In the genomic region with DNA sequence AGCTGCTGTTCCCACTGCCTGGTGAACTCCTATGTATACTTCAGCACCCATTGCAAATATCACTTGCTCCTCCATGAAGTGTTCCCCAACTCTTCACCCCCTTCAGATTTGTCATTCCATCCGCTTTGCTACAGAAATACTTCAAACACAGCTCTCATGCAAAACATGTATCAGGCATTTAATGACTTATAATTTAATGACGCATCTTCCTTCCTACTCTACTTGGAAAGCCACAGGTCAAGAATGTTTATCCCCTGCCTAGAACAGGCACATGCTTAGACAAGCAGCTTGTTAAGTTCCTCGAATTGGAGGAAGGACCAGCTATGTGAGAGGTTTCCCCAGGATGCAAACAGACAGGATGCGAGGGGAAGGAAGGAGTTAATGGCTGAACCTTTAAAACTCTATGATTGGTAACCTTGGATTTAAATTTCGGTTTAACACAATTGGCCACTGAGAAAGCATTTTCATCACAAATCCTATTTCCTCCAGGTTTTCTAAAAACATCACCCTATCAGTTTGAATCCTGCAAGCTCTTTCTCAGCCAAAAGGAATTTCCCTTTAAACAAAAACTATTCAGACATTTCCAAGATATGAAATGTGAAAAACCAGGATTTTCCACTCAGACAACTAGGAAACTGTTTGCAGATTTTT, we compare ENCODE assay signal across 14 cellular contexts. TPM values are rescaled to one million over a fixed set of nuclear protein-coding genes. Genes with fewer than 3 reads are reported as not detected.
DNase-seq lines count a peak whose midpoint lies in the region; ATAC-seq and TF ChIP-seq lines count a peak whose summit lies in the region.
"Had no signal": no experiment of that assay in that cellular context is flagged by ENCODE, and none has a peak within 500 bp of the region (broad histone marks: within the 10 kb centered on the region; RNA-seq: fewer than 3 reads in every experiment).

No MANE protein-coding gene starts in this region.

- H3K27me3 Mint-ChIP-seq in GM23338 (ENCODE audit: insufficient read depth, low read depth, poor library complexity) = no peaks in the 10 kb centered on the region
- H3K27me3 Mint-ChIP-seq: progenitor cell of endocrine pancreas had no signal

- peaks cover 40% of the 10 kb centered on the region for H3K4me1 ChIP-seq in GM23338 (ENCODE audit: insufficient read depth)

- ATAC-seq in GM23338 = no peak
- ATAC-seq in left ventricle myocardium superior = peak; percentile 1
- no peak for ATAC-seq in GM21381 (IDR thresholded peaks at IDR 0.05; ENCODE audit: unreplicated experiment)
- ATAC-seq in GM18505 (IDR thresholded peaks at IDR 0.05; ENCODE audit: unreplicated experiment) = no peak
- ATAC-seq in GM18517 (IDR thresholded peaks at IDR 0.05; ENCODE audit: unreplicated experiment) = no peak

- H2AFZ ChIP-seq in GM23338 = no peak overlapping the region

- H3K4me3 Mint-ChIP-seq in GM23338 = no peak overlapping the region
- H3K4me3 Mint-ChIP-seq: IgD-negative memory B cell had no signal

- no peak for TF ChIP-seq CTCF in GM23338 (conservative IDR thresholded peaks at IDR 0.05; ENCODE audit: low read depth in 2 of 2)
- TF ChIP-seq CTCF in astrocyte of the spinal cord (IDR thresholded peaks at IDR 0.05; ENCODE audit: low read depth, low read length) = no peak

- in situ Hi-C loops in astrocyte of the spinal cord (cut with HindIII; ENCODE audit: low sequenced_read_pairs) = no loop called here

- H3K4me1 Mint-ChIP-seq in GM23338 = peaks cover 22% of the 10 kb centered on the region

- no peaks in the 10 kb centered on the region for H3K9me3 Mint-ChIP-seq in GM23338
- H3K9me3 Mint-ChIP-seq: activated T-helper 2 cell treated with anti-CD3 and anti-CD28 coated beads, Interferon-gamma antibody, Interleukin-2, Interleukin-4, amounts not matched to agents 10 μg/mL and 5 μg/mL and 100 μg/mL, durations not matched to agents 14 hours and 24 hours and 36 hours; IgD-negative memory B cell had no signal

- no peak for TF ChIP-seq POLR2A in GM18505 (IDR thresholded peaks at IDR 0.05; ENCODE audit: borderline replicate concordance, extremely low read depth, insufficient read depth, insufficient read length)

- intact Hi-C loops in left ventricle myocardium superior (cut with micrococcal nuclease) = no loop called here

- peaks cover 100% of the 10 kb centered on the region for H3K79me2 ChIP-seq in GM23338 (replicated peaks; ENCODE audit: insufficient read depth)

- H3K4me2 ChIP-seq in GM23338 = 0 out of 2 replicates have a peak overlapping the region, but pooled peaks have one; percentile 11

- peaks cover 13% of the 10 kb centered on the region; the same call in 1 of the 3 replicates for H3K36me3 Mint-ChIP-seq in GM23338 (ENCODE audit: low read depth)

- no peak overlapping the region; the same call in 1 of the 2 replicates for H3K4me3 ChIP-seq in GM23338
- H3K4me3 ChIP-seq in astrocyte of the spinal cord (ENCODE audit: low read depth, low read length) = no peak overlapping the region
- H3K4me3 ChIP-seq in skeletal muscle cell (ENCODE audit: low read depth, low read length) = no peak overlapping the region

- DNase-seq in GM23338 (ENCODE audit: low spot score) (no peak), astrocyte of the spinal cord (ENCODE audit: low read depth, low spot score) (peak; percentile 93), left ventricle myocardium superior (no peak), skeletal muscle cell (ENCODE audit: low read depth) (peak; percentile 90), NCI-H2196 (lab: John Stamatoyannopoulos, UW; ENCODE audit: unreplicated experiment) (no peak)
- DNase-seq: head of caudate nucleus, NCI-H524, T1000 had no signal

- no peaks in the 10 kb centered on the region for H3K36me3 ChIP-seq in GM23338 (ENCODE audit: insufficient read depth)

- peaks cover 14% of the 10 kb centered on the region for H4K20me1 ChIP-seq in GM23338 (replicated peaks; ENCODE audit: insufficient read depth)

- H3K27me3 ChIP-seq in GM23338 (ENCODE audit: insufficient read depth) = no peaks in the 10 kb centered on the region

- no peaks in the 10 kb centered on the region for H3K9me2 ChIP-seq in GM23338 (ENCODE audit: insufficient read depth)

- H3K27ac ChIP-seq in GM23338 (ENCODE audit: low read depth) = peak overlapping the region; percentile 30; the same call in 1 of the 2 replicates

- 0 out of 2 replicates have a peak, but pooled peaks cover 4% of the 10 kb centered on the region for H3F3A ChIP-seq in GM23338 (replicated peaks; ENCODE audit: low read depth)

- no peak overlapping the region for H3K27ac Mint-ChIP-seq in GM23338
- H3K27ac Mint-ChIP-seq: activated T-helper 2 cell treated with anti-CD3 and anti-CD28 coated beads, Interferon-gamma antibody, Interleukin-2, Interleukin-4, amounts not matched to agents 10 μg/mL and 5 μg/mL and 100 μg/mL, durations not matched to agents 14 hours and 24 hours and 36 hours; IgD-negative memory B cell; progenitor cell of endocrine pancreas had no signal

TF ChIP-seq in GM23338, 12 proteins besides CTCF, POLR2A, EP300 and RAD21:
- TF ChIP-seq CREB1 (CRISPR knock-in tag; IDR thresholded peaks at IDR 0.05; ENCODE audit: low read depth) (no peak), EZH2 (IDR thresholded peaks at IDR 0.05; ENCODE audit: low read depth, unreplicated experiment) (no peak)
- TF ChIP-seq, protein P1, sequence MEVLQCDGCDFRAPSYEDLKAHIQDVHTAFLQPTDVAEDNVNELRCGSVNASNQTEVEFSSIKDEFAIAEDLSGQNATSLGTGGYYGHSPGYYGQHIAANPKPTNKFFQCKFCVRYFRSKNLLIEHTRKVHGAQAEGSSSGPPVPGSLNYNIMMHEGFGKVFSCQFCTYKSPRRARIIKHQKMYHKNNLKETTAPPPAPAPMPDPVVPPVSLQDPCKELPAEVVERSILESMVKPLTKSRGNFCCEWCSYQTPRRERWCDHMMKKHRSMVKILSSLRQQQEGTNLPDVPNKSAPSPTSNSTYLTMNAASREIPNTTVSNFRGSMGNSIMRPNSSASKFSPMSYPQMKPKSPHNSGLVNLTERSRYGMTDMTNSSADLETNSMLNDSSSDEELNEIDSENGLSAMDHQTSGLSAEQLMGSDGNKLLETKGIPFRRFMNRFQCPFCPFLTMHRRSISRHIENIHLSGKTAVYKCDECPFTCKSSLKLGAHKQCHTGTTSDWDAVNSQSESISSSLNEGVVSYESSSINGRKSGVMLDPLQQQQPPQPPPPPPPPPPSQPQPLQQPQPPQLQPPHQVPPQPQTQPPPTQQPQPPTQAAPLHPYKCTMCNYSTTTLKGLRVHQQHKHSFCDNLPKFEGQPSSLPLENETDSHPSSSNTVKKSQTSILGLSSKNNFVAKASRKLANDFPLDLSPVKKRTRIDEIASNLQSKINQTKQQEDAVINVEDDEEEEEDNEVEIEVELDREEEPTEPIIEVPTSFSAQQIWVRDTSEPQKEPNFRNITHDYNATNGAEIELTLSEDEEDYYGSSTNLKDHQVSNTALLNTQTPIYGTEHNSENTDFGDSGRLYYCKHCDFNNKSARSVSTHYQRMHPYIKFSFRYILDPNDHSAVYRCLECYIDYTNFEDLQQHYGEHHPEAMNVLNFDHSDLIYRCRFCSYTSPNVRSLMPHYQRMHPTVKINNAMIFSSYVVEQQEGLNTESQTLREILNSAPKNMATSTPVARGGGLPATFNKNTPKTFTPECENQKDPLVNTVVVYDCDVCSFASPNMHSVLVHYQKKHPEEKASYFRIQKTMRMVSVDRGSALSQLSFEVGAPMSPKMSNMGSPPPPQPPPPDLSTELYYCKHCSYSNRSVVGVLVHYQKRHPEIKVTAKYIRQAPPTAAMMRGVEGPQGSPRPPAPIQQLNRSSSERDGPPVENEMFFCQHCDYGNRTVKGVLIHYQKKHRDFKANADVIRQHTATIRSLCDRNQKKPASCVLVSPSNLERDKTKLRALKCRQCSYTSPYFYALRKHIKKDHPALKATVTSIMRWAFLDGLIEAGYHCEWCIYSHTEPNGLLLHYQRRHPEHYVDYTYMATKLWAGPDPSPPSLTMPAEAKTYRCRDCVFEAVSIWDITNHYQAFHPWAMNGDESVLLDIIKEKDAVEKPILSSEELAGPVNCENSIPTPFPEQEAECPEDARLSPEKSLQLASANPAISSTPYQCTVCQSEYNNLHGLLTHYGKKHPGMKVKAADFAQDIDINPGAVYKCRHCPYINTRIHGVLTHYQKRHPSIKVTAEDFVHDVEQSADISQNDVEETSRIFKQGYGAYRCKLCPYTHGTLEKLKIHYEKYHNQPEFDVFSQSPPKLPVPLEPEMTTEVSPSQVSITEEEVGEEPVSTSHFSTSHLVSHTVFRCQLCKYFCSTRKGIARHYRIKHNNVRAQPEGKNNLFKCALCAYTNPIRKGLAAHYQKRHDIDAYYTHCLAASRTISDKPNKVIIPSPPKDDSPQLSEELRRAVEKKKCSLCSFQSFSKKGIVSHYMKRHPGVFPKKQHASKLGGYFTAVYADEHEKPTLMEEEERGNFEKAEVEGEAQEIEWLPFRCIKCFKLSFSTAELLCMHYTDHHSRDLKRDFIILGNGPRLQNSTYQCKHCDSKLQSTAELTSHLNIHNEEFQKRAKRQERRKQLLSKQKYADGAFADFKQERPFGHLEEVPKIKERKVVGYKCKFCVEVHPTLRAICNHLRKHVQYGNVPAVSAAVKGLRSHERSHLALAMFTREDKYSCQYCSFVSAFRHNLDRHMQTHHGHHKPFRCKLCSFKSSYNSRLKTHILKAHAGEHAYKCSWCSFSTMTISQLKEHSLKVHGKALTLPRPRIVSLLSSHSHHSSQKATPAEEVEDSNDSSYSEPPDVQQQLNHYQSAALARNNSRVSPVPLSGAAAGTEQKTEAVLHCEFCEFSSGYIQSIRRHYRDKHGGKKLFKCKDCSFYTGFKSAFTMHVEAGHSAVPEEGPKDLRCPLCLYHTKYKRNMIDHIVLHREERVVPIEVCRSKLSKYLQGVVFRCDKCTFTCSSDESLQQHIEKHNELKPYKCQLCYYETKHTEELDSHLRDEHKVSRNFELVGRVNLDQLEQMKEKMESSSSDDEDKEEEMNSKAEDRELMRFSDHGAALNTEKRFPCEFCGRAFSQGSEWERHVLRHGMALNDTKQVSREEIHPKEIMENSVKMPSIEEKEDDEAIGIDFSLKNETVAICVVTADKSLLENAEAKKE (CRISPR knock-in tag; IDR thresholded peaks at IDR 0.05) = no peak
TF ChIP-seq in GM23338: peak in this region for 0.

RNA-seq across cellular contexts. Expression of a gene that starts 11.5 kb away (rescaled TPM):
- 27.1 and 29.3 TPM in 2 replicates for total RNA-seq in GM23338 (2014; rRNA removed; shearing (Covaris generic))
- 12.2 and 14.5 TPM in 2 replicates for polyA plus RNA-seq in GM23338 (2016; fragmentation: Nextera tagmentation; extraction: Ambion mirVana)
- 22.3 TPM for total RNA-seq in left ventricle myocardium superior

Comparison
In these comparisons a context has a peak if more than half of its experiments do, and no peak if none do; other contexts are left out.
1. DNase-seq: peak in astrocyte of the spinal cord (single experiment) and skeletal muscle cell (single experiment); none in GM23338 (single experiment), left ventricle myocardium superior (single experiment) and NCI-H2196 (single experiment).